Comparison of ENCODE assay signal across 9 cellular contexts in genomic region chr17:78789149-78789662, GRCh38. TPM values are rescaled to one million over a fixed set of nuclear protein-coding genes. Genes with fewer than 3 reads are reported as not detected.
A peak's percentile ranks its signal among the peaks of the same experiment; 100 is the strongest.
DNase-seq lines count a peak whose midpoint lies in the region; ATAC-seq and TF ChIP-seq lines count a peak whose summit lies in the region.
"Had no signal": no experiment of that assay in that cellular context is flagged by ENCODE, and none has a peak within 500 bp of the region (broad histone marks: within the 10 kb centered on the region; RNA-seq: fewer than 3 reads in every experiment).

No MANE protein-coding gene starts in this region.

- in situ Hi-C loops in Panc1 (cut with HindIII; ENCODE audit: low pct_unique_long_range_greater_than_20kb, low sequenced_read_pairs) (no loop called here), brain microvascular endothelial cell (cut with HindIII; ENCODE audit: low pct_ligation_motif_present, low sequenced_read_pairs) (no loop called here)

- peak in 1 of 5 donors; percentile 48 for DNase-seq in CD4-positive, alpha-beta memory T cell
- DNase-seq in Panc1 (ENCODE audit: low read depth, low spot score) = no peak
- no peak for DNase-seq in dorsolateral prefrontal cortex
- DNase-seq in natural killer cell treated with Interleukin-12 subunit alpha and Interleukin-12 subunit beta and Interleukin-15 and Interleukin-18, amount 100 ng/mL, for 72 hours (ENCODE audit: low spot score) = peak; percentile 46
- no peak for DNase-seq in NCI-H2171 treated with DMSO at 0.1 percent for 48 hours (lab: John Stamatoyannopoulos, UW)
- DNase-seq in brain microvascular endothelial cell = no peak

- H3K4me3 ChIP-seq in CD4-positive, alpha-beta memory T cell (ENCODE audit: low read length in 2 of 2) = no peak overlapping the region
- no peak overlapping the region for H3K4me3 ChIP-seq in Panc1 (ENCODE audit: low read depth in 2 of 2, low read length in 2 of 2)
- no peak overlapping the region for H3K4me3 ChIP-seq in dorsolateral prefrontal cortex
- H3K4me3 ChIP-seq in brain microvascular endothelial cell (ENCODE audit: low read depth, low read length) = no peak overlapping the region

- no peaks in the 10 kb centered on the region for H3K27me3 Mint-ChIP-seq in CD4-positive, alpha-beta memory T cell
- no peaks in the 10 kb centered on the region for H3K27me3 Mint-ChIP-seq in natural killer cell treated with Interleukin-12 subunit alpha and Interleukin-12 subunit beta and Interleukin-15 and Interleukin-18, amount 100 ng/mL, for 72 hours

- TF ChIP-seq CTCF in Panc1 (IDR thresholded peaks at IDR 0.05) (no peak), dorsolateral prefrontal cortex (IDR thresholded peaks at IDR 0.05 in 54 of 56, conservative IDR thresholded peaks at IDR 0.05 in 2 of 56; ENCODE audit: low read depth in 1 of 56, partially characterized antibody in 56 of 56) (no peak), brain microvascular endothelial cell (IDR thresholded peaks at IDR 0.05; ENCODE audit: low read depth, low read length, missing control alignments) (no peak)

- H3K4me1 Mint-ChIP-seq in CD4-positive, alpha-beta memory T cell = peaks cover 39 to 91% (median 64%) of the 10 kb centered on the region in 4 donors
- H3K4me1 Mint-ChIP-seq in natural killer cell treated with Interleukin-12 subunit alpha and Interleukin-12 subunit beta and Interleukin-15 and Interleukin-18, amount 100 ng/mL, for 72 hours (ENCODE audit: low read depth in 2 of 2) = peaks cover 51 to 52% of the 10 kb centered on the region in 2 donors

- H3K9me3 ChIP-seq in CD4-positive, alpha-beta memory T cell (ENCODE audit: control insufficient read depth in 1 of 2, low read length in 2 of 2) = no peaks in the 10 kb centered on the region
- no peaks in the 10 kb centered on the region for H3K9me3 ChIP-seq in Panc1 (ENCODE audit: control insufficient read depth, insufficient read depth, low read depth, low read length)

- H3K9me3 Mint-ChIP-seq in CD4-positive, alpha-beta memory T cell = peaks cover 0 to 7% (median 0%) of the 10 kb centered on the region in 8 donors
- H3K9me3 Mint-ChIP-seq in natural killer cell treated with Interleukin-12 subunit alpha and Interleukin-12 subunit beta and Interleukin-15 and Interleukin-18, amount 100 ng/mL, for 72 hours = no peaks in the 10 kb centered on the region

- H3K27me3 ChIP-seq in CD4-positive, alpha-beta memory T cell (ENCODE audit: insufficient read depth, low read length) = no peaks in the 10 kb centered on the region
- no peaks in the 10 kb centered on the region for H3K27me3 ChIP-seq in Panc1 (ENCODE audit: control insufficient read depth, insufficient read depth, low read length)
- H3K27me3 ChIP-seq in dorsolateral prefrontal cortex = no peaks in the 10 kb centered on the region
- H3K27me3 ChIP-seq in brain microvascular endothelial cell (replicated peaks) = no peaks in the 10 kb centered on the region

- H3K27ac ChIP-seq in CD4-positive, alpha-beta memory T cell (ENCODE audit: low read depth, low read length) = peak overlapping the region; percentile 48
- no peak overlapping the region for H3K27ac ChIP-seq in Panc1 (ENCODE audit: low read length)
- peak overlapping the region in 45 of 59 donors; percentile 24 to 74 (median 53) for H3K27ac ChIP-seq in dorsolateral prefrontal cortex
- H3K27ac ChIP-seq in brain microvascular endothelial cell = no peak overlapping the region
- H3K27ac ChIP-seq: KMS-11 had no signal

- CTCF ChIA-PET in CD4-positive, alpha-beta memory T cell (lab: Charles Lee; ENCODE audit: partially characterized antibody) = interaction anchor here (0.9 to 2.6 kb wide), 11 partner anchors 9 to 74 kb away, joined by 3 to 22 read pairs (median 5); no protein-coding TSS in a partner anchor
- CTCF ChIA-PET in Panc1 (lab: Charles Lee) = no interaction called here

- TSS peak; percentile 43 for BruUV-seq in Panc1 (replicated peaks; lab: Mats Ljungman, UMichigan)

- H3K36me3 Mint-ChIP-seq in CD4-positive, alpha-beta memory T cell = peaks cover 24 to 42% of the 10 kb centered on the region in 2 donors
- peaks cover 6% of the 10 kb centered on the region for H3K36me3 Mint-ChIP-seq in natural killer cell treated with Interleukin-12 subunit alpha and Interleukin-12 subunit beta and Interleukin-15 and Interleukin-18, amount 100 ng/mL, for 72 hours

- H3K4me1 ChIP-seq in CD4-positive, alpha-beta memory T cell (ENCODE audit: insufficient read depth, low read length) = peaks cover 79% of the 10 kb centered on the region
- no peaks in the 10 kb centered on the region for H3K4me1 ChIP-seq in Panc1 (ENCODE audit: control insufficient read depth, insufficient read depth, low read length)

- H3K27ac Mint-ChIP-seq in CD4-positive, alpha-beta memory T cell = peak overlapping the region; percentile 81 to 97 (median 95)
- peak overlapping the region; percentile 41 to 61 for H3K27ac Mint-ChIP-seq in natural killer cell treated with Interleukin-12 subunit alpha and Interleukin-12 subunit beta and Interleukin-15 and Interleukin-18, amount 100 ng/mL, for 72 hours

- H3K4me3 Mint-ChIP-seq in CD4-positive, alpha-beta memory T cell = peak overlapping the region in 7 of 8 donors; percentile 37 to 84 (median 70)
- peak overlapping the region; percentile 17 for H3K4me3 Mint-ChIP-seq in natural killer cell treated with Interleukin-12 subunit alpha and Interleukin-12 subunit beta and Interleukin-15 and Interleukin-18, amount 100 ng/mL, for 72 hours

- H3K36me3 ChIP-seq in CD4-positive, alpha-beta memory T cell (ENCODE audit: insufficient read depth, low read length) = peaks cover 12% of the 10 kb centered on the region
- H3K36me3 ChIP-seq in Panc1 (ENCODE audit: control insufficient read depth, insufficient read depth, low read length) (no peaks in the 10 kb centered on the region), brain microvascular endothelial cell (replicated peaks) (peaks cover 6% of the 10 kb centered on the region)

- POLR2A ChIA-PET in CD4-positive, alpha-beta memory T cell (lab: Charles Lee; ENCODE audit: partially characterized antibody) = interaction anchor here (0.6 to 5.3 kb wide), 24 partner anchors 8 to 79 kb away, joined by 3 to 47 read pairs (median 6); partner anchors contain the start of genes CYTH1 and USP36
- POLR2A ChIA-PET in Panc1 (lab: Charles Lee) = no interaction called here

- ATAC-seq in Panc1 (peak; percentile 11; the same call in 1 of the 2 replicates), HG03097 (IDR thresholded peaks at IDR 0.05; ENCODE audit: low FRiP score, unreplicated experiment) (no peak), HG03108 (IDR thresholded peaks at IDR 0.05; ENCODE audit: unreplicated experiment) (no peak)
- ATAC-seq in natural killer cell treated with Interleukin-12 subunit alpha and Interleukin-12 subunit beta and Interleukin-15 and Interleukin-18, amount 100 ng/mL, for 72 hours = no peak

- intact Hi-C loops in CD4-positive, alpha-beta memory T cell (cut with micrococcal nuclease) = no loop called here
- intact Hi-C loops in Panc1 (cut with micrococcal nuclease; ENCODE audit: unreplicated experiment) = no loop called here
- intact Hi-C loops in dorsolateral prefrontal cortex (cut with DNase I) = no loop called here

RNA-seq across cellular contexts. Expression of gene CYTH1, which starts 7.1 kb away (rescaled TPM):
- total RNA-seq in CD4-positive, alpha-beta memory T cell = 100 to 1,000 TPM; 380 to 390 TPM
- 100 to 1,000 TPM; 271 to 370 TPM for polyA plus RNA-seq in CD4-positive, alpha-beta memory T cell
- total RNA-seq in Panc1 (2021; ENCODE audit: unreplicated experiment) (46.7 TPM), dorsolateral prefrontal cortex (100 to 1,000 TPM in 67 of 120 experiments, 10 to 100 TPM in 53; 70.0 to 339 (median 108) TPM)
- polyA plus RNA-seq in Panc1 (2012; ENCODE audit: insufficient read length) = 35.3 TPM
- 100 to 1,000 TPM; 111 to 149 TPM for total RNA-seq in natural killer cell treated with Interleukin-12 subunit alpha and Interleukin-12 subunit beta and Interleukin-15 and Interleukin-18, amount 100 ng/mL, for 72 hours

RNA-seq across cellular contexts. Expression of gene USP36, which starts 51.4 kb away (rescaled TPM):
- 100 to 1,000 TPM; 181 to 183 TPM for total RNA-seq in CD4-positive, alpha-beta memory T cell
- polyA plus RNA-seq in CD4-positive, alpha-beta memory T cell = 10 to 100 TPM; 35.4 to 55.1 TPM
- total RNA-seq in Panc1 (2021; ENCODE audit: unreplicated experiment) = 113 TPM
- polyA plus RNA-seq in Panc1 (2012; ENCODE audit: insufficient read length) = 60.8 TPM
- 10 to 100 TPM; 39.1 to 90.9 (median 60.5) TPM for total RNA-seq in dorsolateral prefrontal cortex
- 100 to 1,000 TPM in 1 of 2 donors, 10 to 100 TPM in 1; 75.2 to 154 TPM for total RNA-seq in natural killer cell treated with Interleukin-12 subunit alpha and Interleukin-12 subunit beta and Interleukin-15 and Interleukin-18, amount 100 ng/mL, for 72 hours

Comparison
In these comparisons a context has a peak if more than half of its experiments do, and no peak if none do; other contexts are left out.
1. H3K27ac ChIP-seq: peak in CD4-positive, alpha-beta memory T cell (single experiment) and dorsolateral prefrontal cortex (45 of 59); none in Panc1 (single experiment) and brain microvascular endothelial cell (single experiment).